8 cellular contexts compared by ENCODE assay signal in the genomic region with DNA sequence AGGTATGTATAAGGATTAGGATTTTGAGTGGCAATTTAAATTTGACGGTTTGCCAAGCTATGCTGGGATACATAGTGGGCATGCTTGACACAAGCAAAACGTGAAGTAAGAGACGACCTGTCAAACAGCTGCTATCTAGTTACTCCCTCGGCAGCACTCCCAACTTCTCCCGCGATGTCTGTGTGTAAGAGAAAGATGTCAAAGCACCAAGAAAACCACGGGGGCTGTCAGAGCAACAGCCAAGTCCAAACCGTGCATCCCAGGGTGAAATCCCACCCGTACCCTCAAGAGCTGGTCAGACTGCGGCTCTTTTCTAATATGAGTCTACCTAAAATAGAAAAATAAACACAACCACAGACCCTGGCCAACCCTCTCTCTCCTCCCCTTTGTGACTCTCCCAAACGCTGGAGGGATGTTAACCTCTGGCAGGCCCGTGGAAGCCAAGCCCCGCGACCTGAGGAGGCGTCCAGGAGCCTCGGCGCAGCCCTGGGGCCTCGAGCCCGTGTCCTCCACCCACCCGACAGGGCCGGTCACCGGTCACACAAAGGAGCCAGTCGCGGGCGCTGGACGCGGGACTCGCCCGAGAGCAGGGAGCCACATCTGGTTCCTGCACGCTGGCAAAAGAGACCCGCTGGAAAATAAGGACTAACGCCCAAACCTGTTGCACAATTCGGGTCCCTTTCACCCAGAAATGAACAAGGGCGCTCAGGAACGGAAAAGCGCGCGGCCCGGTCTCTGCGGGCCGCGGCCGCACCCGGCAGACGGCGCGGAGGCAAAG. TPM values are rescaled to one million over a fixed set of nuclear protein-coding genes. Genes with fewer than 3 reads are reported as not detected.
DNase-seq lines count a peak whose midpoint lies in the region; ATAC-seq lines count a peak whose summit lies in the region.

No MANE protein-coding gene starts in this region.

- peaks cover 4% of the 10 kb centered on the region; the same call in 1 of the 2 replicates for H3K36me3 ChIP-seq in SJCRH30

- H3K4me3 ChIP-seq in SJCRH30, result peak overlapping the region; percentile 97
- H3K4me3 ChIP-seq in iPS-18c (ENCODE audit: insufficient read depth, low read depth, low read length), result peak overlapping the region; percentile 82

- no peaks in the 10 kb centered on the region for H3K27me3 ChIP-seq in SJCRH30

- ATAC-seq in GM21360 (IDR thresholded peaks at IDR 0.05; ENCODE audit: unreplicated experiment) (peak; percentile 14), sciatic nerve (peak; percentile 62)

- no peaks in the 10 kb centered on the region for H3K4me1 ChIP-seq in SJCRH30

- H3K27ac ChIP-seq in SJCRH30, result peak overlapping the region; percentile 79

- in situ Hi-C loops in T47D (cut with HindIII; ENCODE audit: low pct_unique_long_range_greater_than_20kb, low sequenced_read_pairs), result no loop called here

- intact Hi-C loops in sciatic nerve (cut with DNase I), result no loop called here

- DNase-seq in DMS53 (lab: John Stamatoyannopoulos, UW), result peak; percentile 81
- peak; percentile 46 for DNase-seq in HK-2 (ENCODE audit: unreplicated experiment)
- DNase-seq in SJCRH30, result peak; percentile 57 to 68
- DNase-seq in T47D (ENCODE audit: low read depth in 1 of 2, low spot score in 1 of 2), result peak; percentile 4 to 16
- peak; percentile 75 for DNase-seq in sciatic nerve (ENCODE audit: low spot score)
- no peak for DNase-seq in middle frontal gyrus (ENCODE audit: extremely low spot score, low spot score)

- H3K9me3 ChIP-seq in SJCRH30 (replicated peaks) (no peaks in the 10 kb centered on the region), iPS-18c (ENCODE audit: control insufficient read depth, insufficient read depth, low read length) (peaks cover 5% of the 10 kb centered on the region)

RNA-seq across cellular contexts. Expression of a gene that starts 1.0 kb away (rescaled TPM):
- 24.5 and 26.2 TPM in 2 replicates for total RNA-seq in SJCRH30 (2014; rRNA removed; shearing (Covaris generic))
- total RNA-seq in sciatic nerve, result 139 TPM
